ENCODE assay signal across 18 cellular contexts in the genomic region with DNA sequence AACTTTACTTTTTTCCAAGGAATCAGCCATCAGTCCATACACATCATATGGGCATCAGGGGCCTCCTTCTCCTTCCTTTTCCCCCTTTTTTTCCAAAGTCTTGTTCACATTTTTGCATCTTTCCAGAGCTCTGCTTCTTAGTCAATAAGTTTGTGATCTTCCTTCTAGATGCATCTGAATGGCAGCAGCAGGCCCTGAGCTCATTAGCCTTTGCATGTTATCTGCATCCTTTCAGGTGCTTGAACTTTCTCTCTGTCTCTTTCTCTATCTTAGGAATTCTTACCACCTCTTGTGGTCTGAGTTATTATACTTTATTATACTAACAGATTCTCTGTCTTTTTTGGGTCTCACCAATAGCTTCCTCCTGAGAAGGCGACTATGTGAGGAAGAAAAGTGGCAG.
"Had no signal": no experiment of that assay in that cellular context is flagged by ENCODE, and none has a peak within 500 bp of the region (broad histone marks: within the 10 kb centered on the region; RNA-seq: fewer than 3 reads in every experiment).

No MANE protein-coding gene starts in this region.

- H3K36me3 ChIP-seq: MG63 had no signal

- H3K4me1 Mint-ChIP-seq: T-cell had no signal

- H3K9ac ChIP-seq: SK-N-SH had no signal

- H3K27me3 ChIP-seq: MG63 had no signal

- H3K27me3 Mint-ChIP-seq: T-cell had no signal

- H3K4me3 Mint-ChIP-seq: T-cell had no signal

- DNase-seq: KBM-7, MG63, NCI-H1092, NCI-H1105 treated with DMSO at 0.1 percent for 48 hours, NCI-H1417 treated with DMSO at 0.1 percent for 48 hours, NCI-H1694 treated with DMSO at 0.1 percent for 48 hours, NCI-H1930, NCI-H2171, NCI-H226, NCI-H510A, NCI-H524 treated with DMSO at 0.1 percent for 48 hours, NCI-H774, SK-N-SH, SW 1271, T-cell had no signal

- H3K9me3 Mint-ChIP-seq: T-cell had no signal

- H3K36me3 Mint-ChIP-seq: T-cell had no signal

- H3K27ac ChIP-seq: HL-60, RWPE1 had no signal

- H3K9me3 ChIP-seq: MG63, SK-N-SH had no signal

- ATAC-seq: Panc1, T-cell had no signal

- H3K27ac Mint-ChIP-seq: T-cell had no signal

- H3K4me3 ChIP-seq: MG63 had no signal
